8 cellular contexts compared by ENCODE assay signal in the genomic region with DNA sequence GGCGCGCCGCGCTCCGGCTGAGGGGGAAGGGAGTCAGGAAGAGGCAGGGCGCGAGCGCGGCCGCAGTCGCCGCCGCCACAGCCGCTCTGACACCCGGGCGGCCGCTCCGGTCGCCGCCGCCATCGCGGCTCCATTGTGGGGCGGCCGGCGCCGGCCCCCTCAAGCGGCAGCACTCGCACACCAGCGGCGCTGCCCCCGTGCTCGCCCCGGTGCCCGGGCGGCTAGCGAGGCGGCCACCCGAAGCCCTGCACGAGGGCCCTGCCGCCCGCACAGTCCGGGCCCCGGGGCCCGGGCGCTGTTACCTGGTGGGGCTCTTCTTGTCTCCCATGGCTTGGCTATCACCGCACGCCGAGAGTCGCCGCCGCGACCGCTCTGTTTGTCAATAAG. TPM values are rescaled to one million over a fixed set of nuclear protein-coding genes. Genes with fewer than 3 reads are reported as not detected.
A peak's percentile ranks its signal among the peaks of the same experiment; 100 is the strongest.
DNase-seq lines count a peak whose midpoint lies in the region; ATAC-seq, FAIRE-seq and TF ChIP-seq lines count a peak whose summit lies in the region.

No MANE protein-coding gene starts in this region.

- H3K4me3 ChIP-seq in keratinocyte (ENCODE audit: control insufficient read depth in 2 of 3, extremely low read depth in 1 of 3, insufficient read depth in 2 of 3, low read depth in 1 of 3, low read length in 3 of 3) (peak overlapping the region; percentile 56 to 88 (median 77)), thoracic aorta (peak overlapping the region; percentile 90)

- peaks cover 33% of the 10 kb centered on the region for H3K4me1 Mint-ChIP-seq in activated T-cell treated with anti-CD3 and anti-CD28 coated beads, Interleukin-2, amount 50 U/mL, for 4 hours (ENCODE audit: low read depth)
- peaks cover 42% of the 10 kb centered on the region for H3K4me1 Mint-ChIP-seq in activated naive CD8-positive, alpha-beta T cell (ENCODE audit: low read depth)

- no peaks in the 10 kb centered on the region for H4K20me1 ChIP-seq in keratinocyte (ENCODE audit: control insufficient read depth, extremely low read depth, insufficient read depth, low read length)

- no peak for DNase-seq in activated T-cell treated with anti-CD3 and anti-CD28 coated beads, Interleukin-2, amount 50 U/mL, for 4 hours
- DNase-seq in activated T-cell treated with anti-CD3 and anti-CD28 coated beads, Interleukin-2, amount 50 U/mL, for 48 hours, result no peak
- no peak for DNase-seq in keratinocyte (ENCODE audit: low read depth, low spot score)
- no peak for DNase-seq in thoracic aorta (ENCODE audit: low spot score)
- DNase-seq in AML-193 (lab: John Stamatoyannopoulos, UW), result no peak
- no peak for DNase-seq in NCI-H748 treated with DMSO at 0.1 percent for 48 hours (lab: John Stamatoyannopoulos, UW)

- no peak for FAIRE-seq in keratinocyte (lab: Jason Lieb, UNC)

- H3K4me1 ChIP-seq in keratinocyte (ENCODE audit: control insufficient read depth, extremely low read depth, insufficient read depth, low read length) (peaks cover 2% of the 10 kb centered on the region), thoracic aorta (ENCODE audit: control insufficient read depth in 1 of 2, low read depth in 2 of 2) (peaks cover 18 to 33% of the 10 kb centered on the region in 2 donors)

- dilution Hi-C loops in keratinocyte (cut with MboI; ENCODE audit: extremely low pct_ligation_motif_present, low sequenced_read_pairs), result no loop called here

- no peak overlapping the region for H3K4me2 ChIP-seq in keratinocyte (ENCODE audit: control insufficient read depth, extremely low read depth, insufficient read depth, low read depth, low read length)

- H2AFZ ChIP-seq in keratinocyte (ENCODE audit: control insufficient read depth, low read length), result peak overlapping the region; percentile 46

- peak; percentile 51 to 53 for ATAC-seq in activated T-cell treated with anti-CD3 and anti-CD28 coated beads, Interleukin-2, amount 50 U/mL, for 4 hours
- peak; percentile 36 for ATAC-seq in HG03139 (IDR thresholded peaks at IDR 0.05; ENCODE audit: unreplicated experiment)
- no peak for ATAC-seq in thoracic aorta (ENCODE audit: insufficient number of reproducible peaks, low FRiP score, low read depth)

- H3K9ac ChIP-seq in keratinocyte (ENCODE audit: control insufficient read depth, extremely low read depth, insufficient read depth, low read length), result peak overlapping the region; percentile 74

- no peak for TF ChIP-seq CTCF in keratinocyte (optimal IDR thresholded peaks at IDR 0.05 in 1 of 3, IDR thresholded peaks at IDR 0.05 in 1 of 3, conservative IDR thresholded peaks at IDR 0.05 in 1 of 3; ENCODE audit: extremely low read depth in 1 of 3, insufficient read depth in 2 of 3, low read length in 3 of 3)
- no peak for TF ChIP-seq CTCF in thoracic aorta (IDR thresholded peaks at IDR 0.05)

- peaks cover 17% of the 10 kb centered on the region for H3K79me2 ChIP-seq in keratinocyte (ENCODE audit: control insufficient read depth, insufficient read depth, low read length)

- peak overlapping the region; percentile 66 for H3K27ac ChIP-seq in keratinocyte (ENCODE audit: control insufficient read depth, insufficient read depth, low read length)
- H3K27ac ChIP-seq in thoracic aorta, result peak overlapping the region; percentile 83 to 93

- H3K9me1 ChIP-seq in keratinocyte (ENCODE audit: control insufficient read depth, extremely low read depth, insufficient read depth, low read length), result no peaks in the 10 kb centered on the region

- no peaks in the 10 kb centered on the region for H3K9me3 ChIP-seq in keratinocyte (ENCODE audit: control insufficient read depth, low read depth, low read length)
- H3K9me3 ChIP-seq in thoracic aorta, result no peaks in the 10 kb centered on the region

- H3K4me3 Mint-ChIP-seq in activated T-cell treated with anti-CD3 and anti-CD28 coated beads, Interleukin-2, amount 50 U/mL, for 4 hours, result peak overlapping the region; percentile 87
- peak overlapping the region; percentile 82 for H3K4me3 Mint-ChIP-seq in activated naive CD8-positive, alpha-beta T cell

- H3K36me3 ChIP-seq in keratinocyte (ENCODE audit: control insufficient read depth in 2 of 2, extremely low read depth in 1 of 2, insufficient read depth in 2 of 2, low read length in 2 of 2) (peaks cover 0 to 5% of the 10 kb centered on the region in 2 experiments), thoracic aorta (no peaks in the 10 kb centered on the region)

- peak overlapping the region; percentile 76 for H3K27ac Mint-ChIP-seq in activated naive CD8-positive, alpha-beta T cell

- H3K36me3 Mint-ChIP-seq in activated T-cell treated with anti-CD3 and anti-CD28 coated beads, Interleukin-2, amount 50 U/mL, for 4 hours (ENCODE audit: insufficient read depth), result peaks cover 11% of the 10 kb centered on the region
- peaks cover 7% of the 10 kb centered on the region for H3K36me3 Mint-ChIP-seq in activated naive CD8-positive, alpha-beta T cell

- H3K27me3 Mint-ChIP-seq in activated T-cell treated with anti-CD3 and anti-CD28 coated beads, Interleukin-2, amount 50 U/mL, for 4 hours (ENCODE audit: low read depth), result no peaks in the 10 kb centered on the region
- no peaks in the 10 kb centered on the region for H3K27me3 Mint-ChIP-seq in activated naive CD8-positive, alpha-beta T cell

- H3K27me3 ChIP-seq in keratinocyte (ENCODE audit: control insufficient read depth, extremely low read depth, insufficient read depth, low read length) (no peaks in the 10 kb centered on the region), thoracic aorta (replicated peaks; ENCODE audit: insufficient read depth) (no peaks in the 10 kb centered on the region)

- no peaks in the 10 kb centered on the region for H3K9me3 Mint-ChIP-seq in activated T-cell treated with anti-CD3 and anti-CD28 coated beads, Interleukin-2, amount 50 U/mL, for 4 hours
- H3K9me3 Mint-ChIP-seq in activated naive CD8-positive, alpha-beta T cell (ENCODE audit: low read depth), result no peaks in the 10 kb centered on the region

RNA-seq across cellular contexts. Expression of a gene that starts 0.2 kb away (rescaled TPM):
- 10 to 100 TPM; 37.0 to 40.9 (median 37.7) TPM for total RNA-seq in activated T-cell treated with anti-CD3 and anti-CD28 coated beads, Interleukin-2, amount 50 U/mL, for 4 hours
- 9.0 to 15.3 TPM (median 10.1 TPM) in 3 replicates for polyA plus RNA-seq in keratinocyte
- polyA plus RNA-seq in keratinocyte (2011; ENCODE audit: low read depth), result 27.4 TPM
- polyA plus RNA-seq in keratinocyte (2011; cell fraction: cytosol; rRNA removed), result 7.5 and 14.4 TPM in 2 replicates
- polyA plus RNA-seq in keratinocyte (2011; cell fraction: nucleus; rRNA removed), result 9.4 and 11.8 TPM in 2 replicates
- polyA plus RNA-seq in keratinocyte (2012; ENCODE audit: low replicate concordance), result 10.5 and 17.5 TPM in 2 replicates
- 1.4 to 8.6 TPM (median 3.6 TPM) in 3 replicates for polyA minus RNA-seq in keratinocyte
- polyA minus RNA-seq in keratinocyte (2011; cell fraction: cytosol; rRNA and poly(A)+ RNA removed), result 16.3 TPM
- polyA minus RNA-seq in keratinocyte (2011; cell fraction: nucleus; rRNA and poly(A)+ RNA removed), result 6.5 and 14.2 TPM in 2 replicates
- 10 to 100 TPM; 38.9 to 43.9 TPM for total RNA-seq in thoracic aorta
